ENCODE assay signal across 12 cellular contexts in the genomic region with DNA sequence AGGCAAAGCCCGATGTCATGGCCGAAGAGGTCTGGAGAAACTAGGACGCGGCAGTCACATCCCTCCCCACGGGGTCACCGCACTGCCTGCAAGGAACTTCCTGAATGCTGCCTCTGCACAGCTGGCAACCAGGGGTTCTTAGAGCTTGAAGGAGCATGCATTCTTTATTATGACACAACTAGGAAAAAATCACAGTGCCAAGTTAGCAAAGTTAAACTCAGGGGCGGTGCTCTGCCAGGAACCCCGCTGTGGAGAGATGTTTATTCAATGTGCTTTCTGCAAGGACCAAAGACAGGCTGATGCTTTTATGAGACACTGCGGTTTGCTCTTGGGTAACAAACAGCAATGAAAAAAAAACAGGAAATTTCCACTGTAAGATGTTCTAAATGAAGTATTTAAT.
DNase-seq lines count a peak whose midpoint lies in the region; ATAC-seq and TF ChIP-seq lines count a peak whose summit lies in the region.
"Had no signal": no experiment of that assay in that cellular context is flagged by ENCODE, and none has a peak within 500 bp of the region (broad histone marks: within the 10 kb centered on the region; RNA-seq: fewer than 3 reads in every experiment).

No MANE protein-coding gene starts in this region.

- TF ChIP-seq EP300 in stomach (IDR thresholded peaks at IDR 0.05), result no peak

- no peaks in the 10 kb centered on the region for H3K9me3 ChIP-seq in upper lobe of right lung
- H3K9me3 ChIP-seq in colonic mucosa, result no peaks in the 10 kb centered on the region
- no peaks in the 10 kb centered on the region for H3K9me3 ChIP-seq in stomach
- H3K9me3 ChIP-seq: right lobe of liver, SK-N-SH had no signal

- H3K36me3 ChIP-seq in upper lobe of right lung, result no peaks in the 10 kb centered on the region
- no peaks in the 10 kb centered on the region for H3K36me3 ChIP-seq in colonic mucosa
- no peaks in the 10 kb centered on the region for H3K36me3 ChIP-seq in stomach
- H3K36me3 ChIP-seq: right lobe of liver had no signal

- intact Hi-C loops in upper lobe of right lung (cut with DNase I) (no loop called here), colonic mucosa (cut with DNase I) (no loop called here), stomach (cut with DNase I; ENCODE audit: low total_unique reads) (no loop called here)

- H3K27ac ChIP-seq in upper lobe of right lung, result no peak overlapping the region
- no peak overlapping the region for H3K27ac ChIP-seq in colonic mucosa
- H3K27ac ChIP-seq in stomach, result peak overlapping the region in 2 of 5 donors; percentile 4 to 32
- H3K27ac ChIP-seq: right lobe of liver had no signal

- CTCF ChIA-PET in activated CD8-positive, alpha-beta memory T cell treated with anti-CD3 and anti-CD28 coated beads, Interleukin-2, amount 10 ng/mL, durations not matched to agents 7 days and 5 days (lab: Charles Lee), result no interaction called here

- H3K27ac Mint-ChIP-seq in activated CD8-positive, alpha-beta memory T cell treated with anti-CD3 and anti-CD28 coated beads, Interleukin-2, amount 10 ng/mL, durations not matched to agents 7 days and 5 days, result no peak overlapping the region

- H3K9me3 Mint-ChIP-seq in activated CD8-positive, alpha-beta memory T cell treated with anti-CD3 and anti-CD28 coated beads, Interleukin-2, amount 10 ng/mL, durations not matched to agents 7 days and 5 days (ENCODE audit: low read depth), result peaks cover 2% of the 10 kb centered on the region

- 43 to 64% (median 55%) methylated on average over 9 of the region's 9 CpGs for WGBS in stomach, 5 donors

- H3K4me1 Mint-ChIP-seq in activated CD8-positive, alpha-beta memory T cell treated with anti-CD3 and anti-CD28 coated beads, Interleukin-2, amount 10 ng/mL, durations not matched to agents 7 days and 5 days, result no peaks in the 10 kb centered on the region

- H3K4me3 Mint-ChIP-seq in activated CD8-positive, alpha-beta memory T cell treated with anti-CD3 and anti-CD28 coated beads, Interleukin-2, amount 10 ng/mL, durations not matched to agents 7 days and 5 days, result no peak overlapping the region

- DNase-seq in HCEC 1CT, result peak; percentile 83
- DNase-seq in T1000 (lab: John Stamatoyannopoulos, UW), result peak; percentile 57
- DNase-seq in fibroblast of the conjunctiva (ENCODE audit: low read depth), result peak; percentile 83
- DNase-seq in upper lobe of right lung, result no peak
- DNase-seq in colonic mucosa, result no peak
- no peak for DNase-seq in activated CD8-positive, alpha-beta memory T cell treated with anti-CD3 and anti-CD28 coated beads, Interleukin-2, amount 10 ng/mL, durations not matched to agents 7 days and 5 days
- no peak for DNase-seq in stomach
- DNase-seq: aorta, midbrain, right lobe of liver, SK-N-SH had no signal

- H3K36me3 Mint-ChIP-seq in activated CD8-positive, alpha-beta memory T cell treated with anti-CD3 and anti-CD28 coated beads, Interleukin-2, amount 10 ng/mL, durations not matched to agents 7 days and 5 days, result no peaks in the 10 kb centered on the region

- ATAC-seq in upper lobe of right lung, result peak; percentile 33
- ATAC-seq in activated CD8-positive, alpha-beta memory T cell treated with anti-CD3 and anti-CD28 coated beads, Interleukin-2, amount 10 ng/mL, durations not matched to agents 7 days and 5 days, result no peak
- no peak for ATAC-seq in GM19463 (IDR thresholded peaks at IDR 0.05; ENCODE audit: unreplicated experiment)

- no peaks in the 10 kb centered on the region for H3K4me1 ChIP-seq in upper lobe of right lung
- no peaks in the 10 kb centered on the region for H3K4me1 ChIP-seq in colonic mucosa
- peaks cover 0 to 9% (median 0%) of the 10 kb centered on the region in 4 donors for H3K4me1 ChIP-seq in stomach
- H3K4me1 ChIP-seq: right lobe of liver had no signal

- H3K27me3 ChIP-seq in upper lobe of right lung, result no peaks in the 10 kb centered on the region
- no peaks in the 10 kb centered on the region for H3K27me3 ChIP-seq in colonic mucosa
- no peaks in the 10 kb centered on the region for H3K27me3 ChIP-seq in stomach
- H3K27me3 ChIP-seq: right lobe of liver had no signal

- no peaks in the 10 kb centered on the region for H3K27me3 Mint-ChIP-seq in activated CD8-positive, alpha-beta memory T cell treated with anti-CD3 and anti-CD28 coated beads, Interleukin-2, amount 10 ng/mL, durations not matched to agents 7 days and 5 days

- no peak overlapping the region for H3K9ac ChIP-seq in colonic mucosa (ENCODE audit: low read depth in 2 of 2, low read length in 2 of 2)
- H3K9ac ChIP-seq: SK-N-SH had no signal

- TF ChIP-seq CTCF in upper lobe of right lung (IDR thresholded peaks at IDR 0.05) (no peak), colonic mucosa (IDR thresholded peaks at IDR 0.05) (no peak), stomach (IDR thresholded peaks at IDR 0.05) (no peak)

- no peak for TF ChIP-seq POLR2A in stomach (IDR thresholded peaks at IDR 0.05)

- no peak overlapping the region for H3K4me3 ChIP-seq in upper lobe of right lung
- H3K4me3 ChIP-seq in colonic mucosa, result no peak overlapping the region
- no peak overlapping the region for H3K4me3 ChIP-seq in stomach
- H3K4me3 ChIP-seq: right lobe of liver had no signal

Comparison
In these comparisons a context has a peak if more than half of its experiments do, and no peak if none do; other contexts are left out.
1. DNase-seq: peak in HCEC 1CT (single experiment), T1000 (single experiment) and fibroblast of the conjunctiva (single experiment); none in upper lobe of right lung (single experiment), colonic mucosa (single experiment), activated CD8-positive, alpha-beta memory T cell treated with anti-CD3 and anti-CD28 coated beads, Interleukin-2, amount 10 ng/mL, durations not matched to agents 7 days and 5 days (single experiment) and stomach (single experiment).